In genomic region chr2:238155051-238155760, GRCh38 we compare ENCODE assay signal across 15 cellular contexts. TPM values are rescaled to one million over a fixed set of nuclear protein-coding genes. Genes with fewer than 3 reads are reported as not detected.
DNase-seq lines count a peak whose midpoint lies in the region; ATAC-seq and TF ChIP-seq lines count a peak whose summit lies in the region.
"Had no signal": no experiment of that assay in that cellular context is flagged by ENCODE, and none has a peak within 500 bp of the region (broad histone marks: within the 10 kb centered on the region; RNA-seq: fewer than 3 reads in every experiment).

No MANE protein-coding gene starts in this region.

- H3K4me1 ChIP-seq in heart right ventricle (peaks cover 0 to 27% (median 10%) of the 10 kb centered on the region in 9 donors), osteoblast (ENCODE audit: insufficient read depth, low read length) (no peaks in the 10 kb centered on the region)

- in situ Hi-C loops in Caki2 (cut with HindIII; ENCODE audit: low pct_unique_long_range_greater_than_20kb, low sequenced_read_pairs): no loop called here

- 65 to 73% methylated on average over 19 of the region's 19 CpGs for WGBS in heart right ventricle, 2 donors

- peaks cover 0 to 4% (median 0%) of the 10 kb centered on the region in 9 donors for H3K36me3 ChIP-seq in heart right ventricle
- H3K36me3 ChIP-seq in osteoblast (ENCODE audit: insufficient read depth, low read length): no peaks in the 10 kb centered on the region

- H3K79me2 ChIP-seq in osteoblast (ENCODE audit: insufficient read depth, low read length): no peaks in the 10 kb centered on the region

- H3K9me3 ChIP-seq in heart right ventricle: no peaks in the 10 kb centered on the region
- H3K9me3 ChIP-seq in osteoblast (ENCODE audit: low read depth, low read length): no peaks in the 10 kb centered on the region

- intact Hi-C loops in heart right ventricle (cut with DNase I): no loop called here

- H3K4me3 ChIP-seq in heart right ventricle (no peak overlapping the region), osteoblast (ENCODE audit: insufficient read depth, low read length) (no peak overlapping the region)

- peak; percentile 72 for DNase-seq in Caki2 (ENCODE audit: low read depth)
- DNase-seq in astrocyte of the hippocampus (ENCODE audit: low read depth, low spot score): peak; percentile 56
- peak; percentile 46 to 56 for DNase-seq in heart right ventricle
- peak; percentile 99 for DNase-seq in osteoblast (ENCODE audit: insufficient read length, low spot score, missing footprints)
- DNase-seq in T-helper 1 cell: no peak
- DNase-seq in DMS 273 (lab: John Stamatoyannopoulos, UW; ENCODE audit: unreplicated experiment): no peak
- DNase-seq: activated CD4-positive, alpha-beta T cell treated with anti-CD3 and anti-CD28 coated beads, Interleukin-2, amount 10 ng/mL, durations not matched to agents 24 days and 14 days; activated effector memory CD4-positive, alpha-beta T cell treated with Interleukin-2 at 50 U/mL for 16 hours; C1 segment of cervical spinal cord; central memory CD4-positive, alpha-beta T cell; erythroblast; Karpas-422; NCI-H2081 had no signal

- no peaks in the 10 kb centered on the region for H4K20me1 ChIP-seq in osteoblast (ENCODE audit: insufficient read depth, low read length)

- ATAC-seq in heart right ventricle (peak in 7 of 8 donors; percentile 29 to 62 (median 42)), GM18519 (IDR thresholded peaks at IDR 0.05; ENCODE audit: low FRiP score, unreplicated experiment) (no peak), esophagus mucosa (no peak)

- H3K27me3 ChIP-seq in heart right ventricle (peaks cover 8 to 23% (median 20%) of the 10 kb centered on the region in 7 donors), osteoblast (ENCODE audit: insufficient read depth, low read length) (no peaks in the 10 kb centered on the region)

- H3K27ac ChIP-seq in heart right ventricle: peak overlapping the region in 5 of 10 donors; percentile 3 to 60 (median 28)
- peak overlapping the region; percentile 58 for H3K27ac ChIP-seq in osteoblast (ENCODE audit: low read depth, low read length)

- peak overlapping the region; percentile 54 for H2AFZ ChIP-seq in osteoblast (ENCODE audit: low read length)

- H3K4me2 ChIP-seq in osteoblast (ENCODE audit: insufficient read depth, low read length): no peak overlapping the region

- TF ChIP-seq CTCF in heart right ventricle (IDR thresholded peaks at IDR 0.05): no peak
- TF ChIP-seq CTCF in osteoblast (IDR thresholded peaks at IDR 0.05; ENCODE audit: extremely low read depth, low read depth, low read length): no peak

RNA-seq across cellular contexts. Expression of gene ERFE, which starts 3.6 kb away (rescaled TPM):
- 39.5 and 53.4 TPM in 2 replicates for total RNA-seq in Caki2 (2014; rRNA removed; shearing (Covaris generic); ENCODE audit: low replicate concordance)
- total RNA-seq in heart right ventricle (1 to 10 TPM in 1 of 10 donors, under 1 TPM in 3, not detected in 6; 0.11 to 1.3 (median 0.60) TPM), osteoblast (0.88 and 1.8 TPM in 2 replicates), esophagus mucosa (0.44 TPM)
- under 1 TPM in 1 of 2 donors, not detected in 1; 0.68 TPM for polyA plus RNA-seq in heart right ventricle

RNA-seq across cellular contexts. Expression of gene KLHL30, which starts 16.7 kb away (rescaled TPM):
- total RNA-seq in Caki2 (2014; rRNA removed; shearing (Covaris generic); ENCODE audit: low replicate concordance): 0.91 and 0.96 TPM in 2 replicates
- total RNA-seq in heart right ventricle (10 to 100 TPM; 18.9 to 30.1 (median 26.7) TPM), osteoblast (under 0.01 TPM in 2 replicates), esophagus mucosa (0.08 TPM)
- polyA plus RNA-seq in heart right ventricle: 1 to 10 TPM; 3.0 to 9.8 TPM
- total RNA-seq: activated CD4-positive, alpha-beta T cell treated with anti-CD3 and anti-CD28 coated beads, Interleukin-2, amount 10 ng/mL, durations not matched to agents 24 days and 14 days had no signal

RNA-seq across cellular contexts. Expression of gene ILKAP, which starts 48.3 kb away (rescaled TPM):
- 28.8 and 29.2 TPM in 2 replicates for total RNA-seq in Caki2 (2014; rRNA removed; shearing (Covaris generic); ENCODE audit: low replicate concordance)
- total RNA-seq in heart right ventricle (10 to 100 TPM; 19.6 to 31.0 (median 24.2) TPM), osteoblast (24.2 and 24.5 TPM in 2 replicates), esophagus mucosa (29.5 TPM)
- polyA plus RNA-seq in heart right ventricle: 10 to 100 TPM; 38.0 to 83.9 TPM

RNA-seq across cellular contexts. Expression of gene ESPNL, which starts 55.1 kb away (rescaled TPM):
- 0.10 TPM in 1 of 2 replicates, not detected in the other for total RNA-seq in Caki2 (2014; rRNA removed; shearing (Covaris generic); ENCODE audit: low replicate concordance)
- total RNA-seq in heart right ventricle: 1 to 10 TPM in 1 of 10 donors, under 1 TPM in 7, not detected in 2; 0.10 to 1.7 (median 0.38) TPM
- under 1 TPM; 0.01 to 0.29 TPM for polyA plus RNA-seq in heart right ventricle
- total RNA-seq in osteoblast: 1.8 and 9.8 TPM in 2 replicates
- 0.40 TPM for total RNA-seq in esophagus mucosa

Comparison
In these comparisons a context has a peak if more than half of its experiments do, and no peak if none do; other contexts are left out.
1. DNase-seq: peak in Caki2 (single experiment), astrocyte of the hippocampus (single experiment), heart right ventricle (2 of 2) and osteoblast (single experiment); none in T-helper 1 cell (0 of 5) and DMS 273 (single experiment).
2. ATAC-seq: peak in heart right ventricle (7 of 8); none in GM18519 (single experiment) and esophagus mucosa (single experiment).
3. RNA of gene ERFE, which starts 3.6 kb away (total RNA-seq): 39.5 to 53.4 TPM in Caki2; 0.88 to 1.8 TPM in osteoblast, 0.44 TPM in esophagus mucosa (single experiment) and 0.11 to 1.3 TPM in heart right ventricle; every median in the first group is over 10 times any median in the second.
4. RNA of gene KLHL30, which starts 16.7 kb away (total RNA-seq): 18.9 to 30.1 TPM in heart right ventricle; 0.91 to 0.96 TPM in Caki2, 0.08 TPM in esophagus mucosa (single experiment) and under 0.01 TPM in osteoblast; every median in the first group is over 10 times any median in the second.